Comparison of ENCODE assay signal across 15 cellular contexts in the genomic region with DNA sequence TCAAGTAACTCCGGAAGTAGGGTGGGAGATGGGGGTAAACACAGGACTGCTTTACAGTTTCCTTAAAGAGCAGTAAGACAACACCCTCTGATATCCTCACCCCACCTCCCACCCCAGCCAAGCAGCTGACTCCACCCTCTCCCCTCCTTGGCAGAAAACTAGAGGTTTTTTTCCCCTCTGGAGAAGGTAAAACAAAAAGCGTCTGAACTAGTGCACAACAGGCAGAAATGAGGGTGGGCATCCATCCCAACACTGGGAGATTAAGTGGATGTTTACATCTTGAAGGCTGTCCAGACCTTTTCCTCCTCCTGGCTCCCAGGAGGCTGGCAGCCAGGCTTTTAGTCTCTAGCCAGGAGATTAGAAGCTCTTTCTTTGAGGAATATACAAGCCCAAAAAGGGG. TPM values are rescaled to one million over a fixed set of nuclear protein-coding genes. Genes with fewer than 3 reads are reported as not detected.
DNase-seq lines count a peak whose midpoint lies in the region; ATAC-seq and TF ChIP-seq lines count a peak whose summit lies in the region.
"Had no signal": no experiment of that assay in that cellular context is flagged by ENCODE, and none has a peak within 500 bp of the region (broad histone marks: within the 10 kb centered on the region; RNA-seq: fewer than 3 reads in every experiment).

No MANE protein-coding gene starts in this region.

- H3K27ac ChIP-seq in IMR-90 (ENCODE audit: insufficient read depth, low read length), result 0 out of 2 replicates have a peak overlapping the region, but pooled peaks have one; percentile 12
- peak overlapping the region; percentile 37 for H3K27ac ChIP-seq in left ventricle myocardium inferior (replicated peaks)
- H3K27ac ChIP-seq in mesendoderm (ENCODE audit: low read depth, low read length), result no peak overlapping the region
- H3K27ac ChIP-seq: testis had no signal

- dilution Hi-C loops in IMR-90 (cut with HindIII; ENCODE audit: low sequenced_read_pairs, unreplicated experiment), result no loop called here

- H3K4me2 ChIP-seq in IMR-90 (ENCODE audit: low read depth, low read length) (no peak overlapping the region; the same call in 1 of the 2 replicates), mesendoderm (ENCODE audit: low read length) (no peak overlapping the region)

- CTCF ChIA-PET in IMR-90 (lab: Yijun Ruan, JAX), result no interaction called here

- peaks cover 8% of the 10 kb centered on the region; the same call in 1 of the 2 replicates for H3K9me1 ChIP-seq in IMR-90 (ENCODE audit: insufficient read depth, low read length)

- peak; percentile 59 for ATAC-seq in IMR-90 (ENCODE audit: low read depth)
- ATAC-seq in HG02973 (IDR thresholded peaks at IDR 0.05; ENCODE audit: unreplicated experiment), result no peak
- ATAC-seq: natural killer cell treated with Interleukin-12 subunit alpha and Interleukin-12 subunit beta and Interleukin-15 and Interleukin-18, amount 100 ng/mL, for 72 hours had no signal

- no peaks in the 10 kb centered on the region for H3K79me2 ChIP-seq in mesendoderm (ENCODE audit: control insufficient read depth, insufficient read depth, low read length)

- peak overlapping the region; percentile 43 for H2AK9ac ChIP-seq in IMR-90 (replicated peaks; ENCODE audit: low read depth, low read length, poor library complexity)

- H2BK15ac ChIP-seq in IMR-90 (ENCODE audit: low read depth, low read length), result no peak overlapping the region
- H2BK15ac ChIP-seq in mesendoderm (replicated peaks; ENCODE audit: low read depth), result no peak overlapping the region

- no peak overlapping the region for H3K4me3 ChIP-seq in IMR-90 (ENCODE audit: insufficient read depth, low read depth, low read length)
- no peak overlapping the region for H3K4me3 ChIP-seq in astrocyte of the spinal cord (ENCODE audit: low read depth, low read length)
- H3K4me3 ChIP-seq in left ventricle myocardium inferior, result no peak overlapping the region
- no peak overlapping the region for H3K4me3 ChIP-seq in retinal pigment epithelial cell (ENCODE audit: low read length)
- no peak overlapping the region for H3K4me3 ChIP-seq in mesendoderm (ENCODE audit: low read length)
- H3K4me3 ChIP-seq: testis had no signal

- H3K9ac ChIP-seq in IMR-90 (ENCODE audit: low read depth, low read length) (no peak overlapping the region), mesendoderm (ENCODE audit: low read length) (no peak overlapping the region)

- POLR2A ChIA-PET in IMR-90 (lab: Charles Lee; ENCODE audit: unreplicated experiment), result no interaction called here

- H2AK5ac ChIP-seq in IMR-90 (ENCODE audit: low read depth, low read length), result no peak overlapping the region
- H2AK5ac ChIP-seq in mesendoderm (ENCODE audit: low read length), result no peak overlapping the region

- H2BK120ac ChIP-seq in IMR-90 (ENCODE audit: low read depth, low read length) (0 out of 2 replicates have a peak overlapping the region, but pooled peaks have one; percentile 6), mesendoderm (ENCODE audit: low read depth, low read length) (no peak overlapping the region)

- H4K8ac ChIP-seq in IMR-90 (ENCODE audit: low read depth in 2 of 2, low read length in 2 of 2), result peak overlapping the region in 1 of 2 experiments; percentile 19; a peak in 3 of 4 replicates
- no peak overlapping the region for H4K8ac ChIP-seq in mesendoderm (ENCODE audit: low read depth, low read length)

- H4K5ac ChIP-seq in IMR-90 (ENCODE audit: low read depth, low read length) (no peak overlapping the region), mesendoderm (ENCODE audit: low read length) (no peak overlapping the region)

- H2BK20ac ChIP-seq in IMR-90 (ENCODE audit: low read depth, low read length), result no peak overlapping the region

- no CpG with 5 or more reads among the region's 2 CpGs for WGBS in IMR-90 (ENCODE audit: extremely low coverage in 2 of 2, insufficient read length in 1 of 2), 2 experiments
- WGBS in mesendoderm (ENCODE audit: extremely low coverage, insufficient coverage, low lambda C conversion rate), result no CpG with 5 or more reads among the region's 2 CpGs

- peaks cover 40 to 66% of the 10 kb centered on the region in 2 experiments for H3K79me1 ChIP-seq in IMR-90 (ENCODE audit: low read depth in 1 of 2, low read length in 2 of 2)
- peaks cover 1% of the 10 kb centered on the region for H3K79me1 ChIP-seq in mesendoderm (ENCODE audit: low read length)

- H3K18ac ChIP-seq in IMR-90 (ENCODE audit: low read depth, low read length), result no peak overlapping the region
- H3K18ac ChIP-seq in mesendoderm (ENCODE audit: low read length), result no peak overlapping the region

- H4K20me1 ChIP-seq in IMR-90 (ENCODE audit: insufficient read depth, low read length), result no peaks in the 10 kb centered on the region

- no peaks in the 10 kb centered on the region for H3K9me3 ChIP-seq in IMR-90 (ENCODE audit: control insufficient read depth, insufficient read depth, low read length)
- no peaks in the 10 kb centered on the region for H3K9me3 ChIP-seq in left ventricle myocardium inferior (replicated peaks)
- H3K9me3 ChIP-seq: testis had no signal

- no peak overlapping the region for H3K23ac ChIP-seq in IMR-90 (ENCODE audit: low read depth, low read length)
- H3K23ac ChIP-seq in mesendoderm (ENCODE audit: low read length), result no peak overlapping the region

- peak overlapping the region; percentile 12; the same call in 1 of the 2 replicates for H4K91ac ChIP-seq in IMR-90 (ENCODE audit: insufficient read depth, low read depth, low read length)

- H3K56ac ChIP-seq in IMR-90 (ENCODE audit: extremely low read depth, insufficient read depth, low read length) (0 out of 2 replicates have a peak overlapping the region, but pooled peaks have one; percentile 10), mesendoderm (ENCODE audit: low read length) (no peak overlapping the region)

- no peak overlapping the region for H2BK5ac ChIP-seq in IMR-90 (ENCODE audit: low read depth, low read length, poor library complexity, severe bottlenecking)
- no peak overlapping the region for H2BK5ac ChIP-seq in mesendoderm (ENCODE audit: low read length)

- peaks cover 3% of the 10 kb centered on the region for H3K36me3 ChIP-seq in IMR-90 (ENCODE audit: control insufficient read depth, insufficient read depth, low read length)
- peaks cover 19% of the 10 kb centered on the region for H3K36me3 ChIP-seq in left ventricle myocardium inferior
- H3K36me3 ChIP-seq in mesendoderm (ENCODE audit: control insufficient read depth, insufficient read depth, low read length), result no peaks in the 10 kb centered on the region

- TF ChIP-seq RAD21 in IMR-90 (IDR thresholded peaks at IDR 0.05; ENCODE audit: low read length), result no peak

- in situ Hi-C loops in IMR-90 (cut with MboI; ENCODE audit: low sequenced_read_pairs), result no loop called here
- in situ Hi-C loops in astrocyte of the spinal cord (cut with HindIII; ENCODE audit: low sequenced_read_pairs), result no loop called here

- intact Hi-C loops in IMR-90 (cut with micrococcal nuclease), result no loop called here
- intact Hi-C loops in left ventricle myocardium inferior (cut with micrococcal nuclease), result no loop called here

- H3K4ac ChIP-seq in IMR-90 (ENCODE audit: low read depth, low read length) (peak overlapping the region; percentile 8; the same call in 1 of the 2 replicates), mesendoderm (ENCODE audit: low read depth, low read length) (no peak overlapping the region)

- BruUV-seq in IMR-90 (replicated peaks; lab: Mats Ljungman, UMichigan), result no TSS peak

- DNase-seq in IMR-90 (peak; percentile 14), astrocyte of the spinal cord (ENCODE audit: low read depth, low spot score) (peak; percentile 16), left ventricle myocardium inferior (no peak), retinal pigment epithelial cell (ENCODE audit: low read depth) (peak; percentile 40), activated gamma-delta T cell treated with Interleukin-2 at 50 U/mL for 16 hours (no peak), NCI-H1105 treated with DMSO at 0.1 percent for 48 hours (lab: John Stamatoyannopoulos, UW) (no peak), mesendoderm (no peak)
- DNase-seq: activated CD4-positive, CD25-positive, alpha-beta regulatory T cell treated with anti-CD3 and anti-CD28 coated beads, Interleukin-2, amount 50 U/mL, for 72 hours; effector CD4-positive, alpha-beta T cell; mesenchymal stem cell; NCI-H1930; NK-92 treated with Interleukin-12 subunit alpha and Interleukin-12 subunit beta, amount 100 ng/mL, for 24 hours; testis had no signal

- no peaks in the 10 kb centered on the region for H3K27me3 ChIP-seq in IMR-90 (ENCODE audit: control insufficient read depth, insufficient read depth, low read length)
- no peaks in the 10 kb centered on the region for H3K27me3 ChIP-seq in left ventricle myocardium inferior (ENCODE audit: low read depth)
- H3K27me3 ChIP-seq in mesendoderm (ENCODE audit: insufficient read depth, low read length, poor library complexity), result no peaks in the 10 kb centered on the region
- H3K27me3 ChIP-seq: testis had no signal

- H3K14ac ChIP-seq in IMR-90 (replicated peaks; ENCODE audit: low read depth, low read length), result no peak overlapping the region

- H2AFZ ChIP-seq in IMR-90 (replicated peaks; ENCODE audit: low read length, poor library complexity), result no peak overlapping the region

- no peak for TF ChIP-seq POLR2A in IMR-90 (IDR thresholded peaks at IDR 0.05; ENCODE audit: low read depth, low read length)

- H3K4me1 ChIP-seq in IMR-90 (ENCODE audit: control insufficient read depth, insufficient read depth, low read length) (peaks cover 3% of the 10 kb centered on the region), left ventricle myocardium inferior (peaks cover 49% of the 10 kb centered on the region), mesendoderm (ENCODE audit: control insufficient read depth, low read depth, low read length) (no peaks in the 10 kb centered on the region)

- no peak for TF ChIP-seq CTCF in IMR-90 (conservative IDR thresholded peaks at IDR 0.05; ENCODE audit: low read depth, low read length)
- TF ChIP-seq CTCF in astrocyte of the spinal cord (IDR thresholded peaks at IDR 0.05; ENCODE audit: low read depth, low read length), result no peak
- TF ChIP-seq CTCF in left ventricle myocardium inferior (IDR thresholded peaks at IDR 0.05; ENCODE audit: borderline replicate concordance), result no peak
- TF ChIP-seq CTCF in retinal pigment epithelial cell (conservative IDR thresholded peaks at IDR 0.05; ENCODE audit: low read depth, low read length), result no peak

TF ChIP-seq in IMR-90, 13 proteins besides CTCF, POLR2A, EP300 and RAD21 (continues in another document):
- TF ChIP-seq MAFK (IDR thresholded peaks at IDR 0.05; ENCODE audit: low read depth, low read length) (no peak), FOS (IDR thresholded peaks at IDR 0.05; ENCODE audit: low read depth, low read length) (no peak)

RNA-seq across cellular contexts. Expression of gene CTNNAL1, which starts 13.9 kb away (rescaled TPM):
- 131 and 186 TPM in 2 replicates for total RNA-seq in IMR-90 (2012; rRNA removed)
- 60.4 and 72.3 TPM in 2 replicates for polyA plus RNA-seq in IMR-90 (2012; rRNA removed)
- polyA plus RNA-seq in IMR-90 (2012; cell fraction: cytosol; rRNA removed), result 24.4 and 58.0 TPM in 2 replicates
- 9.8 and 39.6 TPM in 2 replicates for polyA plus RNA-seq in IMR-90 (2012; cell fraction: nucleus; rRNA removed; ENCODE audit: low replicate concordance)
- total RNA-seq in left ventricle myocardium inferior, result 78.2 TPM
- polyA plus RNA-seq in mesendoderm (2013, experiment 1 of 2), result 47.0 TPM
- 46.8 TPM for polyA plus RNA-seq in mesendoderm (2013, experiment 2 of 2)

Comparison
In these comparisons a context has a peak if more than half of its experiments do, and no peak if none do; other contexts are left out.
1. DNase-seq: peak in IMR-90 (single experiment), astrocyte of the spinal cord (single experiment) and retinal pigment epithelial cell (single experiment); none in left ventricle myocardium inferior (single experiment), activated gamma-delta T cell treated with Interleukin-2 at 50 U/mL for 16 hours (single experiment), NCI-H1105 treated with DMSO at 0.1 percent for 48 hours (single experiment) and mesendoderm (single experiment).